Comparison of ENCODE assay signal across 25 cellular contexts in genomic region chr18:56307771-56308170, GRCh38.
DNase-seq lines count a peak whose midpoint lies in the region; ATAC-seq, FAIRE-seq and TF ChIP-seq lines count a peak whose summit lies in the region.
"Had no signal": no experiment of that assay in that cellular context is flagged by ENCODE, and none has a peak within 500 bp of the region (broad histone marks: within the 10 kb centered on the region; RNA-seq: fewer than 3 reads in every experiment).

No MANE protein-coding gene starts in this region.

- peak; percentile 83 for DNase-seq in MM.1S
- DNase-seq in GM12878 (ENCODE audit: low read depth, low spot score): no peak
- DNase-seq in mesendoderm: peak; percentile 39
- DNase-seq in T-helper 2 cell: no peak
- DNase-seq in dedifferentiated amniotic fluid mesenchymal stem cell (ENCODE audit: extremely low spot score): no peak
- no peak for DNase-seq in brain microvascular endothelial cell
- DNase-seq: Caco-2; CD4-positive, alpha-beta memory T cell; DND-41; KG1; NCI-H1105; NCI-H146; NCI-H2029 treated with DMSO at 0.1 percent for 48 hours; NCI-H226; NCI-H510A treated with DMSO at 0.1 percent for 48 hours; NCI-H748 treated with DMSO at 0.1 percent for 48 hours; NK-92 treated with Interleukin-12 subunit alpha and Interleukin-12 subunit beta, amount 100 ng/mL, for 24 hours; Peyer's patch had no signal

- H2BK120ac ChIP-seq in mesendoderm (ENCODE audit: low read depth, low read length): no peak overlapping the region

- H3K27ac ChIP-seq in BLaER1 (peak overlapping the region; percentile 52; the same call in 1 of the 2 replicates), MM.1S (ENCODE audit: low read length) (peak overlapping the region; percentile 24; the same call in 1 of the 2 replicates), GM12878 (ENCODE audit: control insufficient read depth, insufficient read depth) (no peak overlapping the region), mesendoderm (ENCODE audit: low read depth, low read length) (no peak overlapping the region), brain microvascular endothelial cell (no peak overlapping the region)
- H3K27ac ChIP-seq: Peyer's patch, SJSA1 had no signal

- no peak overlapping the region for H3K56ac ChIP-seq in mesendoderm (ENCODE audit: low read length)

- H3K4ac ChIP-seq in mesendoderm (ENCODE audit: low read depth, low read length): no peak overlapping the region

- no peaks in the 10 kb centered on the region for H3K9me3 ChIP-seq in BLaER1
- no peaks in the 10 kb centered on the region for H3K9me3 ChIP-seq in MM.1S (replicated peaks; ENCODE audit: insufficient read depth, low read length)
- no peaks in the 10 kb centered on the region for H3K9me3 ChIP-seq in GM12878 (replicated peaks; ENCODE audit: control insufficient read depth, insufficient read depth, low read length)
- H3K9me3 ChIP-seq: Caco-2, Peyer's patch had no signal

- TF ChIP-seq CTCF in MM.1S (IDR thresholded peaks at IDR 0.05; ENCODE audit: low read length) (no peak), GM12878 (IDR thresholded peaks at IDR 0.05 in 2 of 3, conservative IDR thresholded peaks at IDR 0.05 in 1 of 3; ENCODE audit: control insufficient read depth in 2 of 3, extremely low read depth in 1 of 3, insufficient read depth in 1 of 3, low read depth in 3 of 3, low read length in 3 of 3) (no peak), brain microvascular endothelial cell (IDR thresholded peaks at IDR 0.05; ENCODE audit: low read depth, low read length, missing control alignments) (no peak)

- no peak for TF ChIP-seq POLR2A in GM12878 (IDR thresholded peaks at IDR 0.05; ENCODE audit: low read depth, low read length)

- H3K36me3 ChIP-seq in BLaER1: no peaks in the 10 kb centered on the region
- no peaks in the 10 kb centered on the region for H3K36me3 ChIP-seq in MM.1S (replicated peaks; ENCODE audit: insufficient read depth, low read length)
- no peaks in the 10 kb centered on the region for H3K36me3 ChIP-seq in GM12878 (ENCODE audit: control insufficient read depth in 2 of 2, insufficient read depth in 2 of 2, low read length in 1 of 2)
- no peaks in the 10 kb centered on the region for H3K36me3 ChIP-seq in mesendoderm (ENCODE audit: control insufficient read depth, insufficient read depth, low read length)
- H3K36me3 ChIP-seq in brain microvascular endothelial cell (replicated peaks): no peaks in the 10 kb centered on the region
- H3K36me3 ChIP-seq: Peyer's patch, SJSA1 had no signal

- ATAC-seq in GM12878: peak; percentile 41; the same call in 1 of the 3 replicates
- ATAC-seq in GM21717 (IDR thresholded peaks at IDR 0.05; ENCODE audit: unreplicated experiment): no peak
- ATAC-seq: HCT116 had no signal

- H2BK5ac ChIP-seq in mesendoderm (ENCODE audit: low read length): no peak overlapping the region

- H2AFZ ChIP-seq in MM.1S (ENCODE audit: low read length) (no peak overlapping the region), GM12878 (ENCODE audit: control insufficient read depth, low read depth, low read length) (no peak overlapping the region)

- WGBS in GM12878 (ENCODE audit: insufficient coverage, insufficient replicate concordance, low lambda C conversion rate, missing lambda C conversion rate): 0% methylated on average over 1 of the region's 1 CpG
- WGBS in mesendoderm (ENCODE audit: extremely low coverage, insufficient coverage, low lambda C conversion rate): no CpG with 5 or more reads among the region's 1 CpG

- in situ Hi-C loops in GM12878 (cut with MboI) (no loop called here), brain microvascular endothelial cell (cut with HindIII; ENCODE audit: low pct_ligation_motif_present, low sequenced_read_pairs) (no loop called here)

- intact Hi-C loops in GM12878 (cut with micrococcal nuclease; ENCODE audit: unreplicated experiment): no loop called here

- POLR2A ChIA-PET in GM12878 (lab: Charles Lee): no interaction called here

- RAD21 ChIA-PET in GM12878 (lab: Charles Lee; ENCODE audit: unreplicated experiment): interaction anchor here (1.0 kb wide), 1 partner anchor 9 kb away, joined by 3 read pairs; no protein-coding TSS in a partner anchor

- no peak overlapping the region for H2AK5ac ChIP-seq in mesendoderm (ENCODE audit: low read length)

- H3K23ac ChIP-seq in mesendoderm (ENCODE audit: low read length): no peak overlapping the region

- no peak for TF ChIP-seq EP300 in GM12878 (IDR thresholded peaks at IDR 0.05; ENCODE audit: borderline replicate concordance in 1 of 2, control insufficient read depth in 1 of 2, low read depth in 2 of 2, low read length in 2 of 2)

- no peak overlapping the region for H4K5ac ChIP-seq in mesendoderm (ENCODE audit: low read length)

- TF ChIP-seq RAD21 in GM12878 (IDR thresholded peaks at IDR 0.05; ENCODE audit: insufficient read depth, low read depth, low read length): no peak

- BruUV-seq in GM12878 (replicated peaks; lab: Mats Ljungman, UMichigan): no TSS peak

- H3K4me1 ChIP-seq in BLaER1: peaks cover 43% of the 10 kb centered on the region
- H3K4me1 ChIP-seq in MM.1S (ENCODE audit: low read length): peaks cover 20% of the 10 kb centered on the region
- H3K4me1 ChIP-seq in GM12878 (ENCODE audit: control insufficient read depth, insufficient read depth, low read length): no peaks in the 10 kb centered on the region
- H3K4me1 ChIP-seq in mesendoderm (ENCODE audit: control insufficient read depth, low read depth, low read length): no peaks in the 10 kb centered on the region
- H3K4me1 ChIP-seq: Caco-2, Peyer's patch, SJSA1 had no signal

- no peak overlapping the region for H4K8ac ChIP-seq in mesendoderm (ENCODE audit: low read depth, low read length)

- H4K20me1 ChIP-seq in BLaER1 (no peaks in the 10 kb centered on the region), MM.1S (ENCODE audit: insufficient read depth, low read length) (no peaks in the 10 kb centered on the region), GM12878 (ENCODE audit: control insufficient read depth, insufficient read depth) (no peaks in the 10 kb centered on the region)

- peak; percentile 31 for FAIRE-seq in GM12878 (lab: Jason Lieb, UNC)
- FAIRE-seq: A204.1, H1, HTR-8/SVneo had no signal

- H2BK15ac ChIP-seq in mesendoderm (replicated peaks; ENCODE audit: low read depth): no peak overlapping the region

- no peaks in the 10 kb centered on the region for H3K79me1 ChIP-seq in mesendoderm (ENCODE audit: low read length)

- H3K27me3 ChIP-seq in BLaER1 (no peaks in the 10 kb centered on the region), MM.1S (replicated peaks; ENCODE audit: insufficient read depth, low read length) (no peaks in the 10 kb centered on the region), GM12878 (replicated peaks in 1 of 2; ENCODE audit: control insufficient read depth in 2 of 2, insufficient read depth in 2 of 2, low read length in 1 of 2) (no peaks in the 10 kb centered on the region), mesendoderm (ENCODE audit: insufficient read depth, low read length, poor library complexity) (no peaks in the 10 kb centered on the region), brain microvascular endothelial cell (replicated peaks) (no peaks in the 10 kb centered on the region)
- H3K27me3 ChIP-seq: Peyer's patch, SJSA1 had no signal

- H3K18ac ChIP-seq in mesendoderm (ENCODE audit: low read length): no peak overlapping the region

- H3K4me3 ChIP-seq in BLaER1 (no peak overlapping the region), MM.1S (ENCODE audit: low read length) (no peak overlapping the region), GM12878 (no peak overlapping the region), mesendoderm (ENCODE audit: low read length) (no peak overlapping the region), brain microvascular endothelial cell (ENCODE audit: low read depth, low read length) (no peak overlapping the region)
- H3K4me3 ChIP-seq: Peyer's patch, SJSA1 had no signal

- CTCF ChIA-PET in GM12878 (lab: Yijun Ruan, JAX): interaction anchor here (0.7 to 1.1 kb wide), 3 partner anchors 9 to 56 kb away, joined by 3 to 4 read pairs (median 4); no protein-coding TSS in a partner anchor

- no peaks in the 10 kb centered on the region for H3K79me2 ChIP-seq in MM.1S (ENCODE audit: low read length)
- no peaks in the 10 kb centered on the region for H3K79me2 ChIP-seq in GM12878 (ENCODE audit: control insufficient read depth, insufficient read depth, low read length)
- no peaks in the 10 kb centered on the region for H3K79me2 ChIP-seq in mesendoderm (ENCODE audit: control insufficient read depth, insufficient read depth, low read length)

- SMC1A ChIA-PET in GM12878 (lab: Charles Lee; ENCODE audit: uncharacterized antibody, unreplicated experiment): interaction anchor here (0.6 to 2.9 kb wide), 9 partner anchors 9 to 323 kb away, joined by 3 to 17 read pairs (median 4); no protein-coding TSS in a partner anchor

- no peaks in the 10 kb centered on the region for H3K9me2 ChIP-seq in MM.1S (replicated peaks; ENCODE audit: insufficient read depth, low read length)

- H3K4me2 ChIP-seq in BLaER1 (peak overlapping the region; percentile 76), MM.1S (ENCODE audit: low read depth, low read length) (peak overlapping the region; percentile 16; the same call in 1 of the 2 replicates), GM12878 (ENCODE audit: control insufficient read depth, insufficient read depth) (no peak overlapping the region), mesendoderm (ENCODE audit: low read length) (no peak overlapping the region)

- peaks cover 7% of the 10 kb centered on the region; the same call in 1 of the 2 replicates for H3F3A ChIP-seq in MM.1S (ENCODE audit: insufficient read depth, low read length)

- H3K9ac ChIP-seq in BLaER1 (no peak overlapping the region), MM.1S (ENCODE audit: low read length) (no peak overlapping the region), GM12878 (ENCODE audit: control insufficient read depth, insufficient read depth, low read length) (no peak overlapping the region), mesendoderm (ENCODE audit: low read length) (no peak overlapping the region)

TF ChIP-seq in GM12878, 131 proteins besides CTCF, POLR2A, EP300 and RAD21 (continues in another document):
- TF ChIP-seq SMC3 (IDR thresholded peaks at IDR 0.05; ENCODE audit: borderline replicate concordance, low read length) (no peak), SRF (IDR thresholded peaks at IDR 0.05; ENCODE audit: low read depth in 2 of 2, low read length in 2 of 2) (no peak), ZNF622 (IDR thresholded peaks at IDR 0.05) (no peak), WRNIP1 (IDR thresholded peaks at IDR 0.05; ENCODE audit: borderline replicate concordance, low read depth, low read length) (no peak), ZZZ3 (IDR thresholded peaks at IDR 0.05; ENCODE audit: control insufficient read depth, insufficient read length, low read depth) (no peak), SIX5 (IDR thresholded peaks at IDR 0.05; ENCODE audit: low read depth, low read length, severe bottlenecking) (no peak), RAD51 (IDR thresholded peaks at IDR 0.05) (no peak)

Comparison
In these comparisons a context has a peak if more than half of its experiments do, and no peak if none do; other contexts are left out.
1. H3K27ac ChIP-seq: peak in BLaER1 (single experiment) and MM.1S (single experiment); none in GM12878 (single experiment), mesendoderm (single experiment) and brain microvascular endothelial cell (single experiment).
2. H3K4me2 ChIP-seq: peak in BLaER1 (single experiment) and MM.1S (single experiment); none in GM12878 (single experiment) and mesendoderm (single experiment).
3. DNase-seq: peak in MM.1S (single experiment) and mesendoderm (single experiment); none in GM12878 (single experiment), T-helper 2 cell (0 of 5), dedifferentiated amniotic fluid mesenchymal stem cell (single experiment) and brain microvascular endothelial cell (single experiment).